Comparison of ENCODE assay signal across 25 cellular contexts in genomic region chrX:124717537-124717936, GRCh38.
"Had no signal": no experiment of that assay in that cellular context is flagged by ENCODE, and none has a peak within 500 bp of the region (broad histone marks: within the 10 kb centered on the region; RNA-seq: fewer than 3 reads in every experiment).

No MANE protein-coding gene starts in this region.

- DNase-seq: activated CD4-positive, alpha-beta memory T cell treated with anti-CD3 and anti-CD28 coated beads, Interleukin-2, amount 10 ng/mL, durations not matched to agents 7 days and 5 days; activated CD4-positive, alpha-beta T cell treated with anti-CD3 and anti-CD28 coated beads for 4 hours; activated CD4-positive, alpha-beta T cell treated with anti-CD3 and anti-CD28 coated beads, Interleukin-2, amount 50 U/mL, for 4 hours; activated CD4-positive, CD25-positive, alpha-beta regulatory T cell; activated CD4-positive, CD25-positive, alpha-beta regulatory T cell treated with anti-CD3 and anti-CD28 coated beads, Interleukin-2, amount 50 U/mL, for 72 hours; activated CD8-positive, alpha-beta memory T cell treated with anti-CD3 and anti-CD28 coated beads, Interleukin-2, amount 10 ng/mL, durations not matched to agents 7 days and 5 days; activated CD8-positive, alpha-beta memory T cell treated with anti-CD3 and anti-CD28 coated beads, Interleukin-2, amount 50 U/mL, for 4 hours; activated effector memory CD4-positive, alpha-beta T cell treated with anti-CD3 and anti-CD28 coated beads, Interleukin-2, amount 50 U/mL, for 16 hours; activated naive CD4-positive, alpha-beta T cell treated with anti-CD3 and anti-CD28 coated beads for 36 hours; activated T-cell treated with anti-CD3 and anti-CD28 coated beads, Interleukin-2, amount 50 U/mL, for 24 hours; activated T-cell treated with anti-CD3 and anti-CD28 coated beads, Interleukin-2, amount 50 U/mL, for 72 hours; adrenal gland; amygdala; aorta; central memory CD4-positive, alpha-beta T cell; cerebellar nuclear complex; colonic mucosa; effector CD8-positive, alpha-beta T cell; esophagus squamous epithelium; foreskin melanocyte; heart right ventricle; T-helper 2 cell had no signal

- H3K27me3 Mint-ChIP-seq: activated CD4-positive, alpha-beta memory T cell treated with anti-CD3 and anti-CD28 coated beads, Interleukin-2, amount 10 ng/mL, durations not matched to agents 7 days and 5 days; activated CD8-positive, alpha-beta memory T cell treated with anti-CD3 and anti-CD28 coated beads, Interleukin-2, amount 10 ng/mL, durations not matched to agents 7 days and 5 days; activated naive CD4-positive, alpha-beta T cell treated with anti-CD3 and anti-CD28 coated beads, Interleukin-2, amount 50 U/mL, for 24 hours; brain had no signal

- H3K36me3 Mint-ChIP-seq: activated CD8-positive, alpha-beta memory T cell treated with anti-CD3 and anti-CD28 coated beads, Interleukin-2, amount 10 ng/mL, durations not matched to agents 7 days and 5 days; activated naive CD4-positive, alpha-beta T cell treated with anti-CD3 and anti-CD28 coated beads, Interleukin-2, amount 50 U/mL, for 24 hours; brain had no signal

- ATAC-seq: activated CD8-positive, alpha-beta memory T cell treated with anti-CD3 and anti-CD28 coated beads, Interleukin-2, amount 10 ng/mL, durations not matched to agents 7 days and 5 days; gastroesophageal sphincter; heart right ventricle had no signal

- H3K9me3 Mint-ChIP-seq: activated CD4-positive, alpha-beta memory T cell treated with anti-CD3 and anti-CD28 coated beads, Interleukin-2, amount 10 ng/mL, durations not matched to agents 7 days and 5 days; activated naive CD4-positive, alpha-beta T cell treated with anti-CD3 and anti-CD28 coated beads for 36 hours; activated naive CD4-positive, alpha-beta T cell treated with anti-CD3 and anti-CD28 coated beads, Interleukin-2, amount 50 U/mL, for 24 hours; activated T-cell treated with anti-CD3 and anti-CD28 coated beads, Interleukin-2, amount 50 U/mL, for 24 hours; activated T-cell treated with anti-CD3 and anti-CD28 coated beads, Interleukin-2, amount 50 U/mL, for 72 hours had no signal

- H3K27ac Mint-ChIP-seq: activated CD4-positive, alpha-beta memory T cell treated with anti-CD3 and anti-CD28 coated beads, Interleukin-2, amount 10 ng/mL, durations not matched to agents 7 days and 5 days; activated CD8-positive, alpha-beta memory T cell treated with anti-CD3 and anti-CD28 coated beads, Interleukin-2, amount 10 ng/mL, durations not matched to agents 7 days and 5 days; activated naive CD4-positive, alpha-beta T cell treated with anti-CD3 and anti-CD28 coated beads for 36 hours; activated naive CD4-positive, alpha-beta T cell treated with anti-CD3 and anti-CD28 coated beads, Interleukin-2, amount 50 U/mL, for 24 hours; activated T-cell treated with anti-CD3 and anti-CD28 coated beads, Interleukin-2, amount 50 U/mL, for 24 hours; activated T-cell treated with anti-CD3 and anti-CD28 coated beads, Interleukin-2, amount 50 U/mL, for 72 hours; brain had no signal

- H3K4me3 Mint-ChIP-seq: activated CD4-positive, alpha-beta memory T cell treated with anti-CD3 and anti-CD28 coated beads, Interleukin-2, amount 10 ng/mL, durations not matched to agents 7 days and 5 days; activated CD8-positive, alpha-beta memory T cell treated with anti-CD3 and anti-CD28 coated beads, Interleukin-2, amount 10 ng/mL, durations not matched to agents 7 days and 5 days; activated naive CD4-positive, alpha-beta T cell treated with anti-CD3 and anti-CD28 coated beads for 36 hours; activated naive CD4-positive, alpha-beta T cell treated with anti-CD3 and anti-CD28 coated beads, Interleukin-2, amount 50 U/mL, for 24 hours; activated T-cell treated with anti-CD3 and anti-CD28 coated beads, Interleukin-2, amount 50 U/mL, for 24 hours; activated T-cell treated with anti-CD3 and anti-CD28 coated beads, Interleukin-2, amount 50 U/mL, for 72 hours; brain had no signal

- H3K4me1 Mint-ChIP-seq: activated CD4-positive, alpha-beta memory T cell treated with anti-CD3 and anti-CD28 coated beads, Interleukin-2, amount 10 ng/mL, durations not matched to agents 7 days and 5 days; activated CD8-positive, alpha-beta memory T cell treated with anti-CD3 and anti-CD28 coated beads, Interleukin-2, amount 10 ng/mL, durations not matched to agents 7 days and 5 days; brain had no signal
